In the genomic region with DNA sequence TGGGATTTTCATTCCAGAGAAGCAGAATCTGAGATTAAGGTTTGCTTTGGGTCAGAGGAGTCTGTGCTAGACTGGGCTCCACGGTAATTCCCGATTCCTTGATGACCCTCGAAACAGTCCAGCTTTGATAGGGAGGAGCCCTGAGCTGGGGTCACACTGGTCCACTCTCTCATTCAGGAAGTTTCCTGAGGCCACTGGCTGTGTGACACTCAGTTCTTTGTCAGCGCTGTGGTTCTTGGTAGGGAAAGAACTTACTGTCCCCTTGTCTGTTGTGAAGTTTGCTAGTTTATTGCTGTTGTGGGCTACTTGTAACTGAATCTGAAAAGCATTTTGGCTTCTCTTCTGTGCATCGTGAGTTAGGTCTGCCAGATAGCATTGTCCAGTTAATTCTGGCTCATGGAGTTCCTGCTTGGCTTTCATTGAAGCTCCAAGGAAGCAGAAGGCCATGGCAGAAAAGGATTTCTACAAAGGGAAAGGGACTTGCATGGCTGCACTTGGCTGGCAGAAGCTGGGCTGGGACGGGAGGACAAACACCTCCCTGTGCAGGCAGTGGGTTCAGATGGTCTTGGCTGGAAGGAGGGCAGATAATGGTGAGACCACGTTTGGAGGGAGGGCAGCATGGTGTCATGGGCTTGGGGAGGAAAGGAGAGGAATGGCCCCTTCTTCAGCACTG, we compare ENCODE assay signal across 14 cellular contexts. TPM values are rescaled to one million over a fixed set of nuclear protein-coding genes. Genes with fewer than 3 reads are reported as not detected.
DNase-seq lines count a peak whose midpoint lies in the region; ATAC-seq and TF ChIP-seq lines count a peak whose summit lies in the region.
"Had no signal": no experiment of that assay in that cellular context is flagged by ENCODE, and none has a peak within 500 bp of the region (broad histone marks: within the 10 kb centered on the region; RNA-seq: fewer than 3 reads in every experiment).

No MANE protein-coding gene starts in this region.

- no peaks in the 10 kb centered on the region for H3K27me3 Mint-ChIP-seq in CD8-positive, alpha-beta memory T cell
- H3K27me3 Mint-ChIP-seq in T-helper 17 cell, result no peaks in the 10 kb centered on the region
- H3K27me3 Mint-ChIP-seq: activated naive CD8-positive, alpha-beta T cell treated with anti-CD3 and anti-CD28 coated beads, Interleukin-2, amount 10 ng/mL, durations not matched to agents 7 days and 5 days had no signal

- H3K4me1 Mint-ChIP-seq in CD8-positive, alpha-beta memory T cell, result peaks cover 27 to 50% (median 47%) of the 10 kb centered on the region in 3 donors
- H3K4me1 Mint-ChIP-seq in T-helper 17 cell, result peaks cover 33% of the 10 kb centered on the region
- H3K4me1 Mint-ChIP-seq: activated naive CD8-positive, alpha-beta T cell treated with anti-CD3 and anti-CD28 coated beads, Interleukin-2, amount 10 ng/mL, durations not matched to agents 7 days and 5 days had no signal

- intact Hi-C loops in left lung (cut with DNase I), result no loop called here

- no peaks in the 10 kb centered on the region for H3K9me3 ChIP-seq in CD8-positive, alpha-beta memory T cell (ENCODE audit: low read length)
- H3K9me3 ChIP-seq in T-helper 17 cell (ENCODE audit: control insufficient read depth, low read length, poor library complexity, severe bottlenecking), result no peaks in the 10 kb centered on the region
- no peaks in the 10 kb centered on the region for H3K9me3 ChIP-seq in skeletal muscle tissue (ENCODE audit: control insufficient read depth in 3 of 3, low read length in 3 of 3)
- no peaks in the 10 kb centered on the region for H3K9me3 ChIP-seq in left lung

- H3K27ac ChIP-seq in CD8-positive, alpha-beta memory T cell (ENCODE audit: low read depth, low read length), result no peak overlapping the region
- peak overlapping the region; percentile 9 for H3K27ac ChIP-seq in skeletal muscle tissue (ENCODE audit: low read depth, low read length)
- H3K27ac ChIP-seq in left lung, result no peak overlapping the region
- H3K27ac ChIP-seq: epithelial cell of prostate had no signal

- H3K4me3 ChIP-seq in CD8-positive, alpha-beta memory T cell (ENCODE audit: low read length), result no peak overlapping the region
- no peak overlapping the region for H3K4me3 ChIP-seq in skeletal muscle tissue (ENCODE audit: low read length in 3 of 3)
- no peak overlapping the region for H3K4me3 ChIP-seq in left lung

- POLR2A ChIA-PET in CD8-positive, alpha-beta memory T cell (lab: Charles Lee), result no interaction called here

- no peak for DNase-seq in CD8-positive, alpha-beta memory T cell
- DNase-seq in T-helper 17 cell (no peak), globus pallidus (ENCODE audit: low spot score) (peak; percentile 64), dedifferentiated amniotic fluid mesenchymal stem cell (ENCODE audit: extremely low spot score) (no peak), GDM1 (lab: John Stamatoyannopoulos, UW) (no peak), left lung (no peak)
- no peak for DNase-seq in NK-92 treated with Interleukin-12 subunit alpha and Interleukin-12 subunit beta, amount 100 ng/mL, for 24 hours (lab: John Stamatoyannopoulos, UW)
- DNase-seq: activated CD4-positive, CD25-positive, alpha-beta regulatory T cell treated with anti-CD3 and anti-CD28 coated beads, Interleukin-2, amount 50 U/mL, for 72 hours; activated naive CD8-positive, alpha-beta T cell treated with anti-CD3 and anti-CD28 coated beads, Interleukin-2, amount 10 ng/mL, durations not matched to agents 7 days and 5 days; stimulated activated CD4-positive, alpha-beta T cell treated with anti-CD3 and anti-CD28 coated beads, Interleukin-2, amount 100 ng/mL, for 48 hours; stimulated activated CD8-positive, alpha-beta memory T cell treated with anti-CD3 and anti-CD28 coated beads, Interleukin-4, amount 100 ng/mL, for 48 hours had no signal

- TF ChIP-seq CTCF in left lung (IDR thresholded peaks at IDR 0.05), result no peak

- H3K9ac ChIP-seq in skeletal muscle tissue (ENCODE audit: low read depth in 1 of 3, low read length in 3 of 3), result no peak overlapping the region

- peaks cover 0 to 44% (median 7%) of the 10 kb centered on the region in 3 donors for H3K36me3 Mint-ChIP-seq in CD8-positive, alpha-beta memory T cell
- peaks cover 2% of the 10 kb centered on the region for H3K36me3 Mint-ChIP-seq in T-helper 17 cell (ENCODE audit: low read depth)

- H3K27me3 ChIP-seq in CD8-positive, alpha-beta memory T cell (ENCODE audit: insufficient read depth, low read length, poor library complexity, severe bottlenecking), result no peaks in the 10 kb centered on the region
- H3K27me3 ChIP-seq in skeletal muscle tissue (ENCODE audit: control insufficient read depth in 3 of 3, insufficient read depth in 3 of 3, low read length in 3 of 3) (peaks cover 0 to 12% (median 9%) of the 10 kb centered on the region in 3 donors), left lung (no peaks in the 10 kb centered on the region)

- H3K27ac Mint-ChIP-seq in CD8-positive, alpha-beta memory T cell, result peak overlapping the region in 6 of 8 donors; percentile 42 to 72 (median 60)
- H3K27ac Mint-ChIP-seq in T-helper 17 cell, result peak overlapping the region; percentile 87
- H3K27ac Mint-ChIP-seq: activated naive CD8-positive, alpha-beta T cell treated with anti-CD3 and anti-CD28 coated beads, Interleukin-2, amount 10 ng/mL, durations not matched to agents 7 days and 5 days had no signal

- H3K4me1 ChIP-seq in CD8-positive, alpha-beta memory T cell (ENCODE audit: insufficient read depth, low read length), result peaks cover 2% of the 10 kb centered on the region
- H3K4me1 ChIP-seq in skeletal muscle tissue (ENCODE audit: control insufficient read depth in 3 of 3, insufficient read depth in 3 of 3, low read length in 3 of 3), result peaks cover 27 to 29% (median 27%) of the 10 kb centered on the region in 3 donors
- peaks cover 0 to 19% of the 10 kb centered on the region in 2 donors for H3K4me1 ChIP-seq in left lung

- H3K9me3 Mint-ChIP-seq in CD8-positive, alpha-beta memory T cell, result no peaks in the 10 kb centered on the region
- H3K9me3 Mint-ChIP-seq: activated naive CD8-positive, alpha-beta T cell treated with anti-CD3 and anti-CD28 coated beads, Interleukin-2, amount 10 ng/mL, durations not matched to agents 7 days and 5 days had no signal

- H3K4me3 Mint-ChIP-seq in CD8-positive, alpha-beta memory T cell, result no peak overlapping the region
- H3K4me3 Mint-ChIP-seq in T-helper 17 cell, result no peak overlapping the region
- H3K4me3 Mint-ChIP-seq: activated naive CD8-positive, alpha-beta T cell treated with anti-CD3 and anti-CD28 coated beads, Interleukin-2, amount 10 ng/mL, durations not matched to agents 7 days and 5 days had no signal

- ATAC-seq in T-helper 17 cell (no peak), left lung (no peak)

- CTCF ChIA-PET in CD8-positive, alpha-beta memory T cell (lab: Charles Lee), result no interaction called here

- H3K36me3 ChIP-seq in CD8-positive, alpha-beta memory T cell (ENCODE audit: insufficient read depth, low read length), result no peaks in the 10 kb centered on the region
- H3K36me3 ChIP-seq in skeletal muscle tissue (ENCODE audit: control insufficient read depth in 3 of 3, insufficient read depth in 3 of 3, low read length in 3 of 3) (peaks cover 0 to 2% (median 0%) of the 10 kb centered on the region in 3 donors), left lung (peaks cover 0 to 31% of the 10 kb centered on the region in 2 donors)

RNA-seq across cellular contexts. Expression of gene BCR, which starts 23.3 kb away (rescaled TPM):
- 10 to 100 TPM; 33.2 to 34.7 TPM for total RNA-seq in CD8-positive, alpha-beta memory T cell
- polyA plus RNA-seq in CD8-positive, alpha-beta memory T cell, result 18.4 TPM
- total RNA-seq in T-helper 17 cell (10 to 100 TPM; 91.8 to 93.2 TPM), skeletal muscle tissue (12.5 TPM), left lung (10 to 100 TPM; 66.1 to 70.4 TPM)

RNA-seq across cellular contexts. Expression of gene RAB36, which starts 58.3 kb away (rescaled TPM):
- total RNA-seq in CD8-positive, alpha-beta memory T cell, result 1 to 10 TPM in 1 of 2 experiments, under 1 TPM in 1; 0.93 to 1.5 TPM
- polyA plus RNA-seq in CD8-positive, alpha-beta memory T cell, result 1.5 TPM
- total RNA-seq in T-helper 17 cell (1 to 10 TPM; 1.1 to 2.4 TPM), skeletal muscle tissue (0.52 TPM), left lung (1 to 10 TPM; 3.8 to 10.0 TPM)
- total RNA-seq: T-helper 1 cell treated with Interleukin-12 subunit alpha and Interleukin-12 subunit beta and Interleukin-4 antibody, amounts not matched to agents 30 ng/mL and 1 ng/mL, for 36 hours had no signal
